ENCODE assay signal across 25 cellular contexts in the genomic region with DNA sequence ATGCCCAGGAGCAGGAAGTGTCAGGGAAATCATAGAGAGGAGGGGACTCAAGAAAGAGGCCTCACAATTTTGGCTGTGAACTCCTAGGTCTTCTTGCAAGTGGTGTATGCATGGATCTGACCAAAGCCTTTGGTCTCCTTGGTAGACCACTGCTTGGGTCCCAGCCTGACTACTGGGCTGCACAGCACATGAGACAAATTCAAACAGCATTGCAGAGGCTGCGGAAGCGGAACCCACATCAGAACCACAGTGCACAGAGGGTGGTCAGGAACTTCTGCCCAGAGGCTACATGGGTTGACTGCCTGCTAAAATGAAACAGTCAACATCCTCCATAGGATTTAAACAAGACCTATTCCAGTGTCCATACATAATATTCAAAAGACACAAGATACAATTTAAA.
"Had no signal": no experiment of that assay in that cellular context is flagged by ENCODE, and none has a peak within 500 bp of the region (broad histone marks: within the 10 kb centered on the region; RNA-seq: fewer than 3 reads in every experiment).

No MANE protein-coding gene starts in this region.

- H3K9ac ChIP-seq: neural progenitor cell, parathyroid adenoma had no signal

- H3K4me1 ChIP-seq: colonic mucosa, esophagus squamous epithelium, lower lobe of right lung, parathyroid adenoma, right lobe of liver, suprapubic skin, transverse colon, upper lobe of right lung, uterus had no signal

- H3K4me1 Mint-ChIP-seq: stimulated activated naive CD8-positive, alpha-beta T cell treated with anti-CD3 and anti-CD28 coated beads, Interleukin-15, amount 100 ng/mL, for 72 hours had no signal

- H3K4me3 Mint-ChIP-seq: effector memory CD8-positive, alpha-beta T cell; nephron; neural progenitor cell; stimulated activated naive CD8-positive, alpha-beta T cell treated with anti-CD3 and anti-CD28 coated beads, Interleukin-15, amount 100 ng/mL, for 72 hours had no signal

- DNase-seq: colonic mucosa; dermis blood vessel endothelial cell; effector memory CD8-positive, alpha-beta T cell; erythroblast; esophagus squamous epithelium; foreskin melanocyte; glutamatergic neuron; heart right ventricle; hippocampal formation; left ventricle myocardium superior; lower lobe of right lung; right lobe of liver; small intestine; stimulated activated CD4-positive, alpha-beta T cell treated with anti-CD3 and anti-CD28 coated beads, Interleukin-15, amount 100 ng/mL, for 24 hours; stimulated activated CD4-positive, alpha-beta T cell treated with anti-CD3 and anti-CD28 coated beads, Interleukin-2, amount 100 ng/mL, for 48 hours; stimulated activated naive CD4-positive, alpha-beta T cell; stimulated activated naive CD8-positive, alpha-beta T cell treated with anti-CD3 and anti-CD28 coated beads, Interleukin-15, amount 100 ng/mL, for 72 hours; transverse colon; upper lobe of right lung; uterus had no signal

- H3K27me3 ChIP-seq: colonic mucosa, esophagus squamous epithelium, heart right ventricle, neural progenitor cell, right lobe of liver, suprapubic skin, transverse colon, upper lobe of right lung, uterus had no signal

- H3K4me3 ChIP-seq: colonic mucosa, esophagus squamous epithelium, heart right ventricle, lower lobe of right lung, neural progenitor cell, right lobe of liver, suprapubic skin, transverse colon, upper lobe of right lung, uterus had no signal

- H3K9me3 Mint-ChIP-seq: effector memory CD8-positive, alpha-beta T cell; nephron; neural progenitor cell; stimulated activated naive CD8-positive, alpha-beta T cell treated with anti-CD3 and anti-CD28 coated beads, Interleukin-15, amount 100 ng/mL, for 72 hours had no signal

- H3K9me3 ChIP-seq: colonic mucosa, esophagus squamous epithelium, heart right ventricle, lower lobe of right lung, right lobe of liver, suprapubic skin, transverse colon, upper lobe of right lung, uterus had no signal

- H3K27me3 Mint-ChIP-seq: effector memory CD8-positive, alpha-beta T cell; progenitor cell of endocrine pancreas; stimulated activated naive CD8-positive, alpha-beta T cell treated with anti-CD3 and anti-CD28 coated beads, Interleukin-15, amount 100 ng/mL, for 72 hours had no signal

- H3K36me3 ChIP-seq: colonic mucosa, neural progenitor cell, uterus had no signal

- H3K4me2 ChIP-seq: neural progenitor cell had no signal

- ATAC-seq: effector memory CD8-positive, alpha-beta T cell; heart right ventricle; left ventricle myocardium superior; lower lobe of right lung; right lobe of liver; stimulated activated naive CD8-positive, alpha-beta T cell treated with anti-CD3 and anti-CD28 coated beads, Interleukin-15, amount 100 ng/mL, for 72 hours; upper lobe of right lung had no signal

- H3K27ac ChIP-seq: colonic mucosa, esophagus squamous epithelium, heart right ventricle, lower lobe of right lung, neural progenitor cell, parathyroid adenoma, right lobe of liver, suprapubic skin, transverse colon, upper lobe of right lung, uterus had no signal

- H3K27ac Mint-ChIP-seq: nephron, neural progenitor cell had no signal
